In genomic region chr11:120335928-120336640, GRCh38 we compare ENCODE assay signal across 1 cellular context.
TF ChIP-seq lines count a peak whose summit lies in the region.

A gene with protein sequence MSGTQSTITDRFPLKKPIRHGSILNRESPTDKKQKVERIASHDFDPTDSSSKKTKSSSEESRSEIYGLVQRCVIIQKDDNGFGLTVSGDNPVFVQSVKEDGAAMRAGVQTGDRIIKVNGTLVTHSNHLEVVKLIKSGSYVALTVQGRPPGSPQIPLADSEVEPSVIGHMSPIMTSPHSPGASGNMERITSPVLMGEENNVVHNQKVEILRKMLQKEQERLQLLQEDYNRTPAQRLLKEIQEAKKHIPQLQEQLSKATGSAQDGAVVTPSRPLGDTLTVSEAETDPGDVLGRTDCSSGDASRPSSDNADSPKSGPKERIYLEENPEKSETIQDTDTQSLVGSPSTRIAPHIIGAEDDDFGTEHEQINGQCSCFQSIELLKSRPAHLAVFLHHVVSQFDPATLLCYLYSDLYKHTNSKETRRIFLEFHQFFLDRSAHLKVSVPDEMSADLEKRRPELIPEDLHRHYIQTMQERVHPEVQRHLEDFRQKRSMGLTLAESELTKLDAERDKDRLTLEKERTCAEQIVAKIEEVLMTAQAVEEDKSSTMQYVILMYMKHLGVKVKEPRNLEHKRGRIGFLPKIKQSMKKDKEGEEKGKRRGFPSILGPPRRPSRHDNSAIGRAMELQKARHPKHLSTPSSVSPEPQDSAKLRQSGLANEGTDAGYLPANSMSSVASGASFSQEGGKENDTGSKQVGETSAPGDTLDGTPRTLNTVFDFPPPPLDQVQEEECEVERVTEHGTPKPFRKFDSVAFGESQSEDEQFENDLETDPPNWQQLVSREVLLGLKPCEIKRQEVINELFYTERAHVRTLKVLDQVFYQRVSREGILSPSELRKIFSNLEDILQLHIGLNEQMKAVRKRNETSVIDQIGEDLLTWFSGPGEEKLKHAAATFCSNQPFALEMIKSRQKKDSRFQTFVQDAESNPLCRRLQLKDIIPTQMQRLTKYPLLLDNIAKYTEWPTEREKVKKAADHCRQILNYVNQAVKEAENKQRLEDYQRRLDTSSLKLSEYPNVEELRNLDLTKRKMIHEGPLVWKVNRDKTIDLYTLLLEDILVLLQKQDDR (N-terminal part only) (plus strand): TSS chr11:120336413. CDS start chr11:120337244, 831 bp downstream.

TF ChIP-seq in HepG2, 621 proteins besides CTCF, POLR2A, EP300 and RAD21 (continued from another document and continues in another):
- TF ChIP-seq, protein P1, sequence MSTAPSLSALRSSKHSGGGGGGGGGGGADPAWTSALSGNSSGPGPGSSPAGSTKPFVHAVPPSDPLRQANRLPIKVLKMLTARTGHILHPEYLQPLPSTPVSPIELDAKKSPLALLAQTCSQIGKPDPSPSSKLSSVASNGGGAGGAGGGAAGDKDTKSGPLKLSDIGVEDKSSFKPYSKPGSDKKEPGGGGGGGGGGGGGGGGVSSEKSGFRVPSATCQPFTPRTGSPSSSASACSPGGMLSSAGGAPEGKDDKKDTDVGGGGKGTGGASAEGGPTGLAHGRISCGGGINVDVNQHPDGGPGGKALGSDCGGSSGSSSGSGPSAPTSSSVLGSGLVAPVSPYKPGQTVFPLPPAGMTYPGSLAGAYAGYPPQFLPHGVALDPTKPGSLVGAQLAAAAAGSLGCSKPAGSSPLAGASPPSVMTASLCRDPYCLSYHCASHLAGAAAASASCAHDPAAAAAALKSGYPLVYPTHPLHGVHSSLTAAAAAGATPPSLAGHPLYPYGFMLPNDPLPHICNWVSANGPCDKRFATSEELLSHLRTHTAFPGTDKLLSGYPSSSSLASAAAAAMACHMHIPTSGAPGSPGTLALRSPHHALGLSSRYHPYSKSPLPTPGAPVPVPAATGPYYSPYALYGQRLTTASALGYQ (CRISPR knock-in tag; IDR thresholded peaks at IDR 0.05), result peak; percentile 46; the same call in 1 of the 2 replicates
- TF ChIP-seq AKNA (CRISPR knock-in tag; IDR thresholded peaks at IDR 0.05; ENCODE audit: borderline replicate concordance) (no peak), NFKBIZ (CRISPR knock-in tag; IDR thresholded peaks at IDR 0.05) (no peak), WIZ (CRISPR knock-in tag; IDR thresholded peaks at IDR 0.05) (no peak), ZBTB7B (CRISPR knock-in tag; IDR thresholded peaks at IDR 0.05) (peak; percentile 98), SMC3 (IDR thresholded peaks at IDR 0.05; ENCODE audit: low read length) (no peak), GPN1 (CRISPR knock-in tag; IDR thresholded peaks at IDR 0.05; ENCODE audit: borderline replicate concordance) (no peak), ZNF142 (CRISPR knock-in tag; IDR thresholded peaks at IDR 0.05) (peak; percentile 53), ZNF337 (CRISPR knock-in tag; IDR thresholded peaks at IDR 0.05; ENCODE audit: borderline replicate concordance, low read depth) (0 out of 2 replicates have a peak, but pooled peaks have one; percentile 33), ZBTB34 (CRISPR knock-in tag; IDR thresholded peaks at IDR 0.05) (peak; percentile 38; the same call in 1 of the 2 replicates), ELF1 (CRISPR knock-in tag; IDR thresholded peaks at IDR 0.05) (peak; percentile 68; the same call in 1 of the 2 replicates), MLLT10 (CRISPR knock-in tag; IDR thresholded peaks at IDR 0.05) (no peak), HIVEP1 (CRISPR knock-in tag; IDR thresholded peaks at IDR 0.05) (peak; percentile 61; the same call in 1 of the 2 replicates), SMAD1 (CRISPR knock-in tag; IDR thresholded peaks at IDR 0.05; ENCODE audit: borderline replicate concordance, low read depth) (peak; percentile 75; the same call in 1 of the 2 replicates), ZMYM4 (CRISPR knock-in tag; IDR thresholded peaks at IDR 0.05) (peak; percentile 100), HNRNPUL1 (IDR thresholded peaks at IDR 0.05; ENCODE audit: low read depth, low read length) (peak; percentile 73; the same call in 1 of the 2 replicates), ZNF10 (CRISPR knock-in tag; IDR thresholded peaks at IDR 0.05; ENCODE audit: borderline replicate concordance, low read depth) (no peak), RFXAP (CRISPR knock-in tag; IDR thresholded peaks at IDR 0.05; ENCODE audit: borderline replicate concordance) (no peak), ZMYM3 (CRISPR knock-in tag; IDR thresholded peaks at IDR 0.05) (peak; percentile 57; the same call in 1 of the 2 replicates), GATA4 (IDR thresholded peaks at IDR 0.05; ENCODE audit: borderline replicate concordance, low read depth) (peak; percentile 32; the same call in 1 of the 2 replicates), ZNF343 (CRISPR knock-in tag; IDR thresholded peaks at IDR 0.05) (0 out of 2 replicates have a peak, but pooled peaks have one; percentile 39), KLF11 (CRISPR knock-in tag; IDR thresholded peaks at IDR 0.05) (no peak), EZH2 (conservative IDR thresholded peaks at IDR 0.05; ENCODE audit: low read depth, low read length) (no peak), NCOA5 (CRISPR knock-in tag; IDR thresholded peaks at IDR 0.05) (no peak), ZNF275 (CRISPR knock-in tag; IDR thresholded peaks at IDR 0.05; ENCODE audit: borderline replicate concordance) (0 out of 2 replicates have a peak, but pooled peaks have one; percentile 62), ZNF101 (CRISPR knock-in tag; IDR thresholded peaks at IDR 0.05; ENCODE audit: borderline replicate concordance, low read depth) (no peak), CEBPB (IDR thresholded peaks at IDR 0.05; ENCODE audit: borderline replicate concordance, low read depth, low read length) (peak; percentile 44; the same call in 1 of the 2 replicates), HOXA7 (CRISPR knock-in tag; IDR thresholded peaks at IDR 0.05) (0 out of 2 replicates have a peak, but pooled peaks have one; percentile 69), ZNF75D (CRISPR knock-in tag; IDR thresholded peaks at IDR 0.05; ENCODE audit: borderline replicate concordance) (no peak), MIER3 (CRISPR knock-in tag; IDR thresholded peaks at IDR 0.05; ENCODE audit: borderline replicate concordance) (peak; percentile 61; the same call in 1 of the 2 replicates), ZFY (CRISPR knock-in tag; IDR thresholded peaks at IDR 0.05) (peak; percentile 90), MLX (CRISPR knock-in tag; IDR thresholded peaks at IDR 0.05) (0 out of 2 replicates have a peak, but pooled peaks have one; percentile 20)
- TF ChIP-seq, protein P2, sequence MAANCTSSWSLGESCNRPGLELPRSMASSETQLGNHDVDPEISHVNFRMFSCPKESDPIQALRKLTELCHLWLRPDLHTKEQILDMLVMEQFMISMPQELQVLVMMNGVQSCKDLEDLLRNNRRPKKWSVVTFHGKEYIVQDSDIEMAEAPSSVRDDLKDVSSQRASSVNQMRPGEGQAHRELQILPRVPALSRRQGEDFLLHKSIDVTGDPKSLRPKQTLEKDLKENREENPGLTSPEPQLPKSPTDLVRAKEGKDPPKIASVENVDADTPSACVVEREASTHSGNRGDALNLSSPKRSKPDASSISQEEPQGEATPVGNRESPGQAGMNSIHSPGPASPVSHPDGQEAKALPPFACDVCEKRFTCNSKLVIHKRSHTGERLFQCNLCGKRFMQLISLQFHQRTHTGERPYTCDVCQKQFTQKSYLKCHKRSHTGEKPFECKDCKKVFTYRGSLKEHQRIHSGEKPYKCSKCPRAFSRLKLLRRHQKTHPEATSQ (CRISPR knock-in tag; IDR thresholded peaks at IDR 0.05; ENCODE audit: borderline replicate concordance), result peak; percentile 98; the same call in 1 of the 2 replicates
- TF ChIP-seq, protein P3, sequence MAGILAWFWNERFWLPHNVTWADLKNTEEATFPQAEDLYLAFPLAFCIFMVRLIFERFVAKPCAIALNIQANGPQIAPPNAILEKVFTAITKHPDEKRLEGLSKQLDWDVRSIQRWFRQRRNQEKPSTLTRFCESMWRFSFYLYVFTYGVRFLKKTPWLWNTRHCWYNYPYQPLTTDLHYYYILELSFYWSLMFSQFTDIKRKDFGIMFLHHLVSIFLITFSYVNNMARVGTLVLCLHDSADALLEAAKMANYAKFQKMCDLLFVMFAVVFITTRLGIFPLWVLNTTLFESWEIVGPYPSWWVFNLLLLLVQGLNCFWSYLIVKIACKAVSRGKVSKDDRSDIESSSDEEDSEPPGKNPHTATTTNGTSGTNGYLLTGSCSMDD (CRISPR knock-in tag; IDR thresholded peaks at IDR 0.05), result no peak
